ENCODE assay signal across 10 cellular contexts in the genomic region with DNA sequence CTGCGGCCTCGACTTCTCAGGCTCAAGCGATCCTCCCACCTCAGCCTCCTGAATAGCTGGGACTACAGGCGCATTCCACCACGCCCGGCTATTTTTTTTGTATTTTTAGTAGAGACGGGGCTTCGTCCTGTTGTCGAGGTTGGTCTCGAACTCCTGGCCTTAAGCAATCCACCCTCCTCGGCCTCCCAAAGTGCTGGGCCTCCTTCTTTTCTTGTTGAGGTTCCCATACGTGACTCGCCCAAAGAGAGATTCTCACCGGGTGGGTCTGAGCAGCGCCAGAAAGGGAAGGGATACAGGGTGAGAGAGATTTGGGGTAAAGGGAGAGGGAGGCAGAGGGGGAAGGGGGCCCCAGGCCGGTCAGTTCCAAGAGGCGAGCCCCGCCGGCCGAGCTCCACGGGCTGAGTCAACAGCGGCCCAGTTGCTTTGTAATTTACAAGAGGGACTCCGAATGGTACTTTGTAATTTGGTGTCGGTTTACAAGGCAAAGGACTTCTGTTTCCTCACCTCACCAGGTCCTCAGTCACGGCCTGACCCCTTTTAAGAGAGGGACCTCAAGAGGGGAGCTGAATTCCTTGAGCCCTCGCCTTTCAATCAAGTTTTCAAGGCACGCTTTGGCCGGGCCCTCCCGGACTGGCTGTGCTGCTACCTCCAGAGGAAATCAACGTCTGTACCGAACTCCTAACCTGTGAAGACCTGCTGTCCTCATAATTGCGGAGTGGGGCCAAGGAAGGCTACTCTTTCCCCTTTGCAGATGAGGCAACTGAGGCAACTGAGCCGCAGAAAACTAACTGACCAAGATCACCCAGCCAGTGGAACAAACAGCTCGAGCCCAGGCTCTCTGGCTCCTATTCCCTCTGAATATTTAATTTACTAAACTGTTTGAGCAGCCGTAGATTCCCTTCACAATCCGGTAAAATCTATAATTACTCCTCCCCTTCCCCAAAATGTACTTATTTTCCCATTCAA. TPM values are rescaled to one million over a fixed set of nuclear protein-coding genes. Genes with fewer than 3 reads are reported as not detected.
DNase-seq lines count a peak whose midpoint lies in the region; TF ChIP-seq lines count a peak whose summit lies in the region.
"Had no signal": no experiment of that assay in that cellular context is flagged by ENCODE, and none has a peak within 500 bp of the region (broad histone marks: within the 10 kb centered on the region; RNA-seq: fewer than 3 reads in every experiment).

No MANE protein-coding gene starts in this region.

- peak overlapping the region; percentile 81 for H2AFZ ChIP-seq in osteoblast (ENCODE audit: low read length)

- peaks cover 85% of the 10 kb centered on the region for H3K27me3 ChIP-seq in BLaER1
- H3K27me3 ChIP-seq in HUES6 (ENCODE audit: control insufficient read depth, insufficient read depth, low read length), result peaks cover 100% of the 10 kb centered on the region
- H3K27me3 ChIP-seq in colonic mucosa, result peaks cover 64% of the 10 kb centered on the region
- peaks cover 2% of the 10 kb centered on the region for H3K27me3 ChIP-seq in osteoblast (ENCODE audit: insufficient read depth, low read length)
- peaks cover 17% of the 10 kb centered on the region for H3K27me3 ChIP-seq in WERI-Rb-1 (ENCODE audit: insufficient read depth, low read depth, severe bottlenecking)

- TF ChIP-seq CTCF in colonic mucosa (IDR thresholded peaks at IDR 0.05) (no peak), osteoblast (IDR thresholded peaks at IDR 0.05; ENCODE audit: extremely low read depth, low read depth, low read length) (no peak), WERI-Rb-1 (IDR thresholded peaks at IDR 0.05; ENCODE audit: low read depth, low read length) (no peak)

- intact Hi-C loops in colonic mucosa (cut with DNase I), result no loop called here

- H3K9ac ChIP-seq in BLaER1 (no peak overlapping the region), HUES6 (ENCODE audit: low read length) (no peak overlapping the region), colonic mucosa (ENCODE audit: low read depth in 2 of 2, low read length in 2 of 2) (no peak overlapping the region)

- H3K4me1 ChIP-seq in BLaER1 (peaks cover 4% of the 10 kb centered on the region; the same call in 1 of the 2 replicates), HUES6 (ENCODE audit: control insufficient read depth, insufficient read depth, low read length) (peaks cover 13% of the 10 kb centered on the region; the same call in 1 of the 2 replicates), colonic mucosa (no peaks in the 10 kb centered on the region), osteoblast (ENCODE audit: insufficient read depth, low read length) (no peaks in the 10 kb centered on the region)

- H4K20me1 ChIP-seq in BLaER1 (no peaks in the 10 kb centered on the region), osteoblast (ENCODE audit: insufficient read depth, low read length) (no peaks in the 10 kb centered on the region)

- H3K79me2 ChIP-seq in osteoblast (ENCODE audit: insufficient read depth, low read length), result no peaks in the 10 kb centered on the region

- no peak for DNase-seq in colonic mucosa
- DNase-seq in osteoblast (ENCODE audit: insufficient read length, low spot score, missing footprints), result no peak
- no peak for DNase-seq in stimulated activated CD4-positive, alpha-beta T cell treated with anti-CD3 and anti-CD28 coated beads, Interleukin-15, amount 100 ng/mL, for 24 hours
- no peak for DNase-seq in stimulated activated naive CD4-positive, alpha-beta T cell treated with Interleukin-2 at 50 U/mL for 16 hours (lab: John Stamatoyannopoulos, UW)
- DNase-seq in WERI-Rb-1, result no peak
- DNase-seq in COR-L47 (lab: John Stamatoyannopoulos, UW), result no peak
- DNase-seq: DMS 273 treated with DMSO at 0.1 percent for 48 hours had no signal

- H3K36me3 ChIP-seq in BLaER1 (no peaks in the 10 kb centered on the region), HUES6 (ENCODE audit: control insufficient read depth, insufficient read depth, low read length) (no peaks in the 10 kb centered on the region), colonic mucosa (no peaks in the 10 kb centered on the region), osteoblast (ENCODE audit: insufficient read depth, low read length) (no peaks in the 10 kb centered on the region), WERI-Rb-1 (no peaks in the 10 kb centered on the region)

- 0 out of 2 replicates have a peak overlapping the region, but pooled peaks have one; percentile 22 for H3K4me3 ChIP-seq in BLaER1
- H3K4me3 ChIP-seq in HUES6 (ENCODE audit: low read depth, low read length), result peak overlapping the region; percentile 16
- H3K4me3 ChIP-seq in colonic mucosa, result peak overlapping the region; percentile 37
- H3K4me3 ChIP-seq in osteoblast (ENCODE audit: insufficient read depth, low read length), result peak overlapping the region; percentile 64
- H3K4me3 ChIP-seq in WERI-Rb-1 (ENCODE audit: low read depth, low read length), result no peak overlapping the region

- H3K9me3 ChIP-seq in BLaER1, result peaks cover 77% of the 10 kb centered on the region
- no peaks in the 10 kb centered on the region for H3K9me3 ChIP-seq in HUES6 (ENCODE audit: control insufficient read depth, insufficient read depth, low read depth, low read length)
- no peaks in the 10 kb centered on the region for H3K9me3 ChIP-seq in colonic mucosa
- H3K9me3 ChIP-seq in osteoblast (ENCODE audit: low read depth, low read length), result no peaks in the 10 kb centered on the region
- H3K9me3 ChIP-seq in WERI-Rb-1 (ENCODE audit: severe bottlenecking), result peaks cover 9% of the 10 kb centered on the region

- H3K27ac ChIP-seq in BLaER1 (no peak overlapping the region), HUES6 (ENCODE audit: low read depth, low read length) (no peak overlapping the region), colonic mucosa (peak overlapping the region; percentile 27), osteoblast (ENCODE audit: low read depth, low read length) (no peak overlapping the region), WERI-Rb-1 (no peak overlapping the region)

- H3K4me2 ChIP-seq in BLaER1 (peak overlapping the region; percentile 49; the same call in 1 of the 2 replicates), osteoblast (ENCODE audit: insufficient read depth, low read length) (peak overlapping the region; percentile 77)

RNA-seq across cellular contexts. Expression of a gene that starts 3.2 kb away (rescaled TPM):
- 10 to 100 TPM in 1 of 2 donors, 1 to 10 TPM in 1; 8.7 to 15.9 TPM for total RNA-seq in colonic mucosa
- total RNA-seq in osteoblast, result not detected in 2 replicates
- total RNA-seq: myocyte had no signal
